ENCODE assay signal across 8 cellular contexts in genomic region chr9:4793412-4794005, GRCh38. TPM values are rescaled to one million over a fixed set of nuclear protein-coding genes. Genes with fewer than 3 reads are reported as not detected.
DNase-seq lines count a peak whose midpoint lies in the region; ATAC-seq and TF ChIP-seq lines count a peak whose summit lies in the region.

No MANE protein-coding gene starts in this region.

- H3K27ac Mint-ChIP-seq in activated naive CD4-positive, alpha-beta T cell treated with anti-CD3 and anti-CD28 coated beads, Interleukin-2, amount 10 ng/mL, durations not matched to agents 7 days and 5 days: peak overlapping the region; percentile 92
- peak overlapping the region; percentile 95 for H3K27ac Mint-ChIP-seq in activated CD8-positive, alpha-beta T cell treated with anti-CD3 and anti-CD28 coated beads for 36 hours
- peak overlapping the region; percentile 92 for H3K27ac Mint-ChIP-seq in stimulated activated effector memory CD8-positive, alpha-beta T cell treated with anti-CD3 and anti-CD28 coated beads, Interleukin-12 subunit alpha, Interleukin-12 subunit beta, amount 100 ng/mL, for 72 hours

- H3K4me1 Mint-ChIP-seq in activated naive CD4-positive, alpha-beta T cell treated with anti-CD3 and anti-CD28 coated beads, Interleukin-2, amount 10 ng/mL, durations not matched to agents 7 days and 5 days: peaks cover 51% of the 10 kb centered on the region
- peaks cover 50% of the 10 kb centered on the region for H3K4me1 Mint-ChIP-seq in activated CD8-positive, alpha-beta T cell treated with anti-CD3 and anti-CD28 coated beads for 36 hours (ENCODE audit: low read depth)
- H3K4me1 Mint-ChIP-seq in stimulated activated effector memory CD8-positive, alpha-beta T cell treated with anti-CD3 and anti-CD28 coated beads, Interleukin-12 subunit alpha, Interleukin-12 subunit beta, amount 100 ng/mL, for 72 hours: peaks cover 46% of the 10 kb centered on the region

- CTCF ChIA-PET in activated naive CD4-positive, alpha-beta T cell treated with anti-CD3 and anti-CD28 coated beads, Interleukin-2, amount 10 ng/mL, durations not matched to agents 7 days and 5 days (lab: Charles Lee): interaction anchor here (0.7 to 3.1 kb wide), 7 partner anchors 11 to 195 kb away, joined by 3 to 12 read pairs (median 3); partner anchors contain the start of gene JAK2
- CTCF ChIA-PET in activated CD8-positive, alpha-beta T cell treated with anti-CD3 and anti-CD28 coated beads for 36 hours (lab: Charles Lee): interaction anchor here (1.4 to 4.5 kb wide), 8 partner anchors 25 to 194 kb away, joined by 3 to 27 read pairs (median 8); partner anchors contain the start of gene JAK2

- no peaks in the 10 kb centered on the region for H3K9me3 ChIP-seq in iPS-18c (ENCODE audit: control insufficient read depth, insufficient read depth, low read length)

- peak overlapping the region; percentile 89 for H3K4me3 Mint-ChIP-seq in activated naive CD4-positive, alpha-beta T cell treated with anti-CD3 and anti-CD28 coated beads, Interleukin-2, amount 10 ng/mL, durations not matched to agents 7 days and 5 days
- peak overlapping the region; percentile 96 for H3K4me3 Mint-ChIP-seq in activated CD8-positive, alpha-beta T cell treated with anti-CD3 and anti-CD28 coated beads for 36 hours
- peak overlapping the region; percentile 91 for H3K4me3 Mint-ChIP-seq in stimulated activated effector memory CD8-positive, alpha-beta T cell treated with anti-CD3 and anti-CD28 coated beads, Interleukin-12 subunit alpha, Interleukin-12 subunit beta, amount 100 ng/mL, for 72 hours

- POLR2A ChIA-PET in activated CD8-positive, alpha-beta T cell treated with anti-CD3 and anti-CD28 coated beads for 36 hours (lab: Charles Lee): interaction anchor here (0.7 to 3.3 kb wide), 9 partner anchors 11 to 197 kb away, joined by 3 to 12 read pairs (median 5); partner anchors contain the start of gene JAK2

- DNase-seq in activated naive CD4-positive, alpha-beta T cell treated with anti-CD3 and anti-CD28 coated beads, Interleukin-2, amount 10 ng/mL, durations not matched to agents 7 days and 5 days: no peak
- no peak for DNase-seq in activated naive CD4-positive, alpha-beta T cell treated with anti-CD3 and anti-CD28 coated beads, Interleukin-2, amount 50 U/mL, for 16 hours
- DNase-seq in activated CD8-positive, alpha-beta T cell treated with anti-CD3 and anti-CD28 coated beads for 36 hours: no peak
- DNase-seq in stimulated activated effector memory CD8-positive, alpha-beta T cell treated with anti-CD3 and anti-CD28 coated beads, Interleukin-12 subunit alpha, Interleukin-12 subunit beta, amount 100 ng/mL, for 72 hours (ENCODE audit: low spot score in 2 of 2): no peak
- DNase-seq in sciatic nerve (ENCODE audit: low spot score): no peak
- no peak for DNase-seq in activated CD8-positive, alpha-beta memory T cell treated with anti-CD3 and anti-CD28 coated beads, Interleukin-2, amount 50 U/mL, for 4 hours

- no peaks in the 10 kb centered on the region for H3K9me3 Mint-ChIP-seq in activated naive CD4-positive, alpha-beta T cell treated with anti-CD3 and anti-CD28 coated beads, Interleukin-2, amount 10 ng/mL, durations not matched to agents 7 days and 5 days
- H3K9me3 Mint-ChIP-seq in activated CD8-positive, alpha-beta T cell treated with anti-CD3 and anti-CD28 coated beads for 36 hours: peaks cover 1% of the 10 kb centered on the region
- H3K9me3 Mint-ChIP-seq in stimulated activated effector memory CD8-positive, alpha-beta T cell treated with anti-CD3 and anti-CD28 coated beads, Interleukin-12 subunit alpha, Interleukin-12 subunit beta, amount 100 ng/mL, for 72 hours: no peaks in the 10 kb centered on the region

- intact Hi-C loops in activated CD8-positive, alpha-beta T cell treated with anti-CD3 and anti-CD28 coated beads for 36 hours (cut with micrococcal nuclease): loop anchor here (5.0 kb wide), 1 partner anchor 39 kb away; no protein-coding TSS in a partner anchor
- intact Hi-C loops in sciatic nerve (cut with DNase I): no loop called here

- ATAC-seq in activated CD8-positive, alpha-beta T cell treated with anti-CD3 and anti-CD28 coated beads for 36 hours: no peak
- no peak for ATAC-seq in stimulated activated effector memory CD8-positive, alpha-beta T cell treated with anti-CD3 and anti-CD28 coated beads, Interleukin-12 subunit alpha, Interleukin-12 subunit beta, amount 100 ng/mL, for 72 hours
- ATAC-seq in sciatic nerve: no peak
- ATAC-seq in HG02571 (IDR thresholded peaks at IDR 0.05; ENCODE audit: unreplicated experiment): no peak

- peaks cover 5% of the 10 kb centered on the region for H3K36me3 Mint-ChIP-seq in activated naive CD4-positive, alpha-beta T cell treated with anti-CD3 and anti-CD28 coated beads, Interleukin-2, amount 10 ng/mL, durations not matched to agents 7 days and 5 days
- H3K36me3 Mint-ChIP-seq in activated CD8-positive, alpha-beta T cell treated with anti-CD3 and anti-CD28 coated beads for 36 hours (ENCODE audit: low read depth): peaks cover 22% of the 10 kb centered on the region
- peaks cover 5% of the 10 kb centered on the region for H3K36me3 Mint-ChIP-seq in stimulated activated effector memory CD8-positive, alpha-beta T cell treated with anti-CD3 and anti-CD28 coated beads, Interleukin-12 subunit alpha, Interleukin-12 subunit beta, amount 100 ng/mL, for 72 hours

- H3K4me3 ChIP-seq in iPS-18c (ENCODE audit: insufficient read depth, low read depth, low read length): peak overlapping the region; percentile 96

- peaks cover 5% of the 10 kb centered on the region for H3K27me3 Mint-ChIP-seq in activated naive CD4-positive, alpha-beta T cell treated with anti-CD3 and anti-CD28 coated beads, Interleukin-2, amount 10 ng/mL, durations not matched to agents 7 days and 5 days
- H3K27me3 Mint-ChIP-seq in activated CD8-positive, alpha-beta T cell treated with anti-CD3 and anti-CD28 coated beads for 36 hours: no peaks in the 10 kb centered on the region

- TF ChIP-seq CTCF in activated CD8-positive, alpha-beta T cell treated with anti-CD3 and anti-CD28 coated beads for 36 hours (IDR thresholded peaks at IDR 0.05): no peak

RNA-seq across cellular contexts. Expression of gene RCL1, which starts 0.8 kb away (rescaled TPM):
- total RNA-seq in activated CD8-positive, alpha-beta T cell treated with anti-CD3 and anti-CD28 coated beads for 36 hours: 10 to 100 TPM; 24.5 to 28.6 TPM
- total RNA-seq in sciatic nerve: 24.6 TPM

RNA-seq across cellular contexts. Expression of gene AK3, which starts 52.5 kb away (rescaled TPM):
- 10 to 100 TPM; 34.3 to 35.5 TPM for total RNA-seq in activated CD8-positive, alpha-beta T cell treated with anti-CD3 and anti-CD28 coated beads for 36 hours
- total RNA-seq in sciatic nerve: 56.4 TPM
